ENCODE assay signal across 1 cellular context in the genomic region with DNA sequence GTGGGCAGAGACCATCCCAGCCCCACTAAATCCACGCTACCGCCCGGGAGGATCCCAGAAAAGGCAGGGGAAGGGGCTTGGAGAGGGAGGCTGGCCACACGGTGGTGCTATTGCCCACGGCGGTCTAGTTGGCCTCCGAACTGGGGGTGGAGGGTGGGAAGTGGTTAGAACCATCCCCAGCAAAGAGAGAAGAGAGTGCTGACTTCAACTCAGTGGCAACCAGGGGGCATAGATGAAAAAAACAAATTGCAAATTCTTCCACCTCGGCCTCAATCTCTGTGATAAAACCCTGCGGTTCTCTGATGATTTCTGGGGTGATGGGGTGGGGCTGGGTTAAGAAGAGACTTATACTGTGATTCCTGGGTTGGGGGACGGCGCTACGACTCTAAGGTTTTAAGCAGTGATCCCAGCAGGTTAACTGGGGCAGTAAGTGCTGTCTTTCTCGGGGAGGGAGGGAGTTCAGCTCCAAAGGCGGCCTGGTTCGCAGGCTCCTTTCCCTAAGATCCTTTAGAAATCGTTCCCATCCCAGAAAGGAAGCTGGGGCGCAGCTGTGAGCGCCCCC.
TF ChIP-seq lines count a peak whose summit lies in the region.

No MANE protein-coding gene starts in this region.

TF ChIP-seq in GM12878, 131 proteins besides CTCF, POLR2A, EP300 and RAD21 (continued from another document and continues in another):
- TF ChIP-seq, protein P1, sequence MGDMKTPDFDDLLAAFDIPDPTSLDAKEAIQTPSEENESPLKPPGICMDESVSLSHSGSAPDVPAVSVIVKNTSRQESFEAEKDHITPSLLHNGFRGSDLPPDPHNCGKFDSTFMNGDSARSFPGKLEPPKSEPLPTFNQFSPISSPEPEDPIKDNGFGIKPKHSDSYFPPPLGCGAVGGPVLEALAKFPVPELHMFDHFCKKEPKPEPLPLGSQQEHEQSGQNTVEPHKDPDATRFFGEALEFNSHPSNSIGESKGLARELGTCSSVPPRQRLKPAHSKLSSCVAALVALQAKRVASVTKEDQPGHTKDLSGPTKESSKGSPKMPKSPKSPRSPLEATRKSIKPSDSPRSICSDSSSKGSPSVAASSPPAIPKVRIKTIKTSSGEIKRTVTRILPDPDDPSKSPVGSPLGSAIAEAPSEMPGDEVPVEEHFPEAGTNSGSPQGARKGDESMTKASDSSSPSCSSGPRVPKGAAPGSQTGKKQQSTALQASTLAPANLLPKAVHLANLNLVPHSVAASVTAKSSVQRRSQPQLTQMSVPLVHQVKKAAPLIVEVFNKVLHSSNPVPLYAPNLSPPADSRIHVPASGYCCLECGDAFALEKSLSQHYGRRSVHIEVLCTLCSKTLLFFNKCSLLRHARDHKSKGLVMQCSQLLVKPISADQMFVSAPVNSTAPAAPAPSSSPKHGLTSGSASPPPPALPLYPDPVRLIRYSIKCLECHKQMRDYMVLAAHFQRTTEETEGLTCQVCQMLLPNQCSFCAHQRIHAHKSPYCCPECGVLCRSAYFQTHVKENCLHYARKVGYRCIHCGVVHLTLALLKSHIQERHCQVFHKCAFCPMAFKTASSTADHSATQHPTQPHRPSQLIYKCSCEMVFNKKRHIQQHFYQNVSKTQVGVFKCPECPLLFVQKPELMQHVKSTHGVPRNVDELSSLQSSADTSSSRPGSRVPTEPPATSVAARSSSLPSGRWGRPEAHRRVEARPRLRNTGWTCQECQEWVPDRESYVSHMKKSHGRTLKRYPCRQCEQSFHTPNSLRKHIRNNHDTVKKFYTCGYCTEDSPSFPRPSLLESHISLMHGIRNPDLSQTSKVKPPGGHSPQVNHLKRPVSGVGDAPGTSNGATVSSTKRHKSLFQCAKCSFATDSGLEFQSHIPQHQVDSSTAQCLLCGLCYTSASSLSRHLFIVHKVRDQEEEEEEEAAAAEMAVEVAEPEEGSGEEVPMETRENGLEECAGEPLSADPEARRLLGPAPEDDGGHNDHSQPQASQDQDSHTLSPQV (IDR thresholded peaks at IDR 0.05), result no peak
- TF ChIP-seq CBX5 (IDR thresholded peaks at IDR 0.05; ENCODE audit: low read depth) (no peak), KAT2A (conservative IDR thresholded peaks at IDR 0.05; ENCODE audit: control insufficient read depth, low read depth, low read length) (no peak), SMARCA5 (IDR thresholded peaks at IDR 0.05) (peak; percentile 63; the same call in 1 of the 2 replicates), RCOR1 (conservative IDR thresholded peaks at IDR 0.05; ENCODE audit: low read depth, low read length) (no peak), RFX5 (IDR thresholded peaks at IDR 0.05; ENCODE audit: low read depth, low read length) (no peak), RELA (IDR thresholded peaks at IDR 0.05; ENCODE audit: borderline replicate concordance, partially characterized antibody) (no peak), MTA3 (IDR thresholded peaks at IDR 0.05; ENCODE audit: borderline replicate concordance, low read length) (no peak), NFXL1 (IDR thresholded peaks at IDR 0.05; ENCODE audit: borderline replicate concordance) (no peak), CBFB (IDR thresholded peaks at IDR 0.05; ENCODE audit: low read depth) (no peak), SP1 (IDR thresholded peaks at IDR 0.05; ENCODE audit: low read depth, low read length) (peak; percentile 23), NR2F1 (conservative IDR thresholded peaks at IDR 0.05) (no peak), FOXM1 (IDR thresholded peaks at IDR 0.05; ENCODE audit: low read depth, low read length) (no peak), GATAD2B (conservative IDR thresholded peaks at IDR 0.05; ENCODE audit: low read depth) (0 out of 2 replicates have a peak, but pooled peaks have one; percentile 34), STAT3 (IDR thresholded peaks at IDR 0.05; ENCODE audit: low read depth, low read length) (no peak), MTA2 (IDR thresholded peaks at IDR 0.05; ENCODE audit: low read depth) (peak; percentile 12; the same call in 1 of the 2 replicates), ZSCAN29 (IDR thresholded peaks at IDR 0.05) (no peak), CHD2 (IDR thresholded peaks at IDR 0.05; ENCODE audit: borderline replicate concordance, low read depth, low read length) (no peak), TARDBP (IDR thresholded peaks at IDR 0.05; ENCODE audit: borderline replicate concordance) (0 out of 2 replicates have a peak, but pooled peaks have one; percentile 5), ZNF622 (IDR thresholded peaks at IDR 0.05) (no peak), MYB (IDR thresholded peaks at IDR 0.05; ENCODE audit: borderline replicate concordance, low read depth, low read length) (no peak), EED (IDR thresholded peaks at IDR 0.05; ENCODE audit: low read depth) (peak; percentile 65; the same call in 1 of the 2 replicates), IRF4 (IDR thresholded peaks at IDR 0.05; ENCODE audit: low read depth, low read length) (peak; percentile 73; the same call in 1 of the 2 replicates), ZNF217 (IDR thresholded peaks at IDR 0.05) (no peak; the same call in 1 of the 2 replicates), PAX5 (IDR thresholded peaks at IDR 0.05; ENCODE audit: borderline replicate concordance, low read depth, low read length) (no peak), SMAD5 (IDR thresholded peaks at IDR 0.05; ENCODE audit: low read depth) (no peak), BMI1 (IDR thresholded peaks at IDR 0.05; ENCODE audit: borderline replicate concordance) (no peak), SMC3 (IDR thresholded peaks at IDR 0.05; ENCODE audit: borderline replicate concordance, low read length) (peak; percentile 84), KDM1A (IDR thresholded peaks at IDR 0.05; ENCODE audit: borderline replicate concordance) (no peak), YY1 (IDR thresholded peaks at IDR 0.05; ENCODE audit: low read depth, low read length) (peak; percentile 72), POLR2AphosphoS5 (IDR thresholded peaks at IDR 0.05; ENCODE audit: low read length) (no peak), TCF12 (IDR thresholded peaks at IDR 0.05; ENCODE audit: low read depth, low read length) (0 out of 2 replicates have a peak, but pooled peaks have one; percentile 26), ZNF274 (IDR thresholded peaks at IDR 0.05; ENCODE audit: insufficient read depth, insufficient read length) (no peak), HCFC1 (IDR thresholded peaks at IDR 0.05; ENCODE audit: low read length) (no peak), KLF5 (IDR thresholded peaks at IDR 0.05; ENCODE audit: partially characterized antibody) (no peak), PAX8 (IDR thresholded peaks at IDR 0.05) (no peak)
- TF ChIP-seq, protein P2, sequence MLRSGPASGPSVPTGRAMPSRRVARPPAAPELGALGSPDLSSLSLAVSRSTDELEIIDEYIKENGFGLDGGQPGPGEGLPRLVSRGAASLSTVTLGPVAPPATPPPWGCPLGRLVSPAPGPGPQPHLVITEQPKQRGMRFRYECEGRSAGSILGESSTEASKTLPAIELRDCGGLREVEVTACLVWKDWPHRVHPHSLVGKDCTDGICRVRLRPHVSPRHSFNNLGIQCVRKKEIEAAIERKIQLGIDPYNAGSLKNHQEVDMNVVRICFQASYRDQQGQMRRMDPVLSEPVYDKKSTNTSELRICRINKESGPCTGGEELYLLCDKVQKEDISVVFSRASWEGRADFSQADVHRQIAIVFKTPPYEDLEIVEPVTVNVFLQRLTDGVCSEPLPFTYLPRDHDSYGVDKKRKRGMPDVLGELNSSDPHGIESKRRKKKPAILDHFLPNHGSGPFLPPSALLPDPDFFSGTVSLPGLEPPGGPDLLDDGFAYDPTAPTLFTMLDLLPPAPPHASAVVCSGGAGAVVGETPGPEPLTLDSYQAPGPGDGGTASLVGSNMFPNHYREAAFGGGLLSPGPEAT (IDR thresholded peaks at IDR 0.05; ENCODE audit: low read depth), result 0 out of 2 replicates have a peak, but pooled peaks have one; percentile 10
- TF ChIP-seq, protein P3, sequence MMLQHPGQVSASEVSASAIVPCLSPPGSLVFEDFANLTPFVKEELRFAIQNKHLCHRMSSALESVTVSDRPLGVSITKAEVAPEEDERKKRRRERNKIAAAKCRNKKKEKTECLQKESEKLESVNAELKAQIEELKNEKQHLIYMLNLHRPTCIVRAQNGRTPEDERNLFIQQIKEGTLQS (IDR thresholded peaks at IDR 0.05; ENCODE audit: borderline replicate concordance, extremely low read depth, low read depth, low read length), result no peak
- TF ChIP-seq, protein P4, sequence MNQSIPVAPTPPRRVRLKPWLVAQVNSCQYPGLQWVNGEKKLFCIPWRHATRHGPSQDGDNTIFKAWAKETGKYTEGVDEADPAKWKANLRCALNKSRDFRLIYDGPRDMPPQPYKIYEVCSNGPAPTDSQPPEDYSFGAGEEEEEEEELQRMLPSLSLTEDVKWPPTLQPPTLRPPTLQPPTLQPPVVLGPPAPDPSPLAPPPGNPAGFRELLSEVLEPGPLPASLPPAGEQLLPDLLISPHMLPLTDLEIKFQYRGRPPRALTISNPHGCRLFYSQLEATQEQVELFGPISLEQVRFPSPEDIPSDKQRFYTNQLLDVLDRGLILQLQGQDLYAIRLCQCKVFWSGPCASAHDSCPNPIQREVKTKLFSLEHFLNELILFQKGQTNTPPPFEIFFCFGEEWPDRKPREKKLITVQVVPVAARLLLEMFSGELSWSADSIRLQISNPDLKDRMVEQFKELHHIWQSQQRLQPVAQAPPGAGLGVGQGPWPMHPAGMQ (IDR thresholded peaks at IDR 0.05; ENCODE audit: borderline replicate concordance), result no peak
- TF ChIP-seq, protein P5, sequence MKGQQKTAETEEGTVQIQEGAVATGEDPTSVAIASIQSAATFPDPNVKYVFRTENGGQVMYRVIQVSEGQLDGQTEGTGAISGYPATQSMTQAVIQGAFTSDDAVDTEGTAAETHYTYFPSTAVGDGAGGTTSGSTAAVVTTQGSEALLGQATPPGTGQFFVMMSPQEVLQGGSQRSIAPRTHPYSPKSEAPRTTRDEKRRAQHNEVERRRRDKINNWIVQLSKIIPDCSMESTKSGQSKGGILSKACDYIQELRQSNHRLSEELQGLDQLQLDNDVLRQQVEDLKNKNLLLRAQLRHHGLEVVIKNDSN (IDR thresholded peaks at IDR 0.05; ENCODE audit: borderline replicate concordance, extremely low read length, insufficient read depth, low read depth, low read length), result no peak
- TF ChIP-seq, protein P6, sequence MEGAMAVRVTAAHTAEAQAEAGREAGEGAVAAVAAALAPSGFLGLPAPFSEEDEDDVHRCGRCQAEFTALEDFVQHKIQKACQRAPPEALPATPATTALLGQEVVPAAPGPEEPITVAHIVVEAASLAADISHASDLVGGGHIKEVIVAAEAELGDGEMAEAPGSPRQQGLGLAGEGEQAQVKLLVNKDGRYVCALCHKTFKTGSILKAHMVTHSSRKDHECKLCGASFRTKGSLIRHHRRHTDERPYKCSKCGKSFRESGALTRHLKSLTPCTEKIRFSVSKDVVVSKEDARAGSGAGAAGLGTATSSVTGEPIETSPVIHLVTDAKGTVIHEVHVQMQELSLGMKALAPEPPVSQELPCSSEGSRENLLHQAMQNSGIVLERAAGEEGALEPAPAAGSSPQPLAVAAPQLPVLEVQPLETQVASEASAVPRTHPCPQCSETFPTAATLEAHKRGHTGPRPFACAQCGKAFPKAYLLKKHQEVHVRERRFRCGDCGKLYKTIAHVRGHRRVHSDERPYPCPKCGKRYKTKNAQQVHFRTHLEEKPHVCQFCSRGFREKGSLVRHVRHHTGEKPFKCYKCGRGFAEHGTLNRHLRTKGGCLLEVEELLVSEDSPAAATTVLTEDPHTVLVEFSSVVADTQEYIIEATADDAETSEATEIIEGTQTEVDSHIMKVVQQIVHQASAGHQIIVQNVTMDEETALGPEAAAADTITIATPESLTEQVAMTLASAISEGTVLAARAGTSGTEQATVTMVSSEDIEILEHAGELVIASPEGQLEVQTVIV (IDR thresholded peaks at IDR 0.05; ENCODE audit: borderline replicate concordance, partially characterized antibody), result no peak
- TF ChIP-seq, protein P7, sequence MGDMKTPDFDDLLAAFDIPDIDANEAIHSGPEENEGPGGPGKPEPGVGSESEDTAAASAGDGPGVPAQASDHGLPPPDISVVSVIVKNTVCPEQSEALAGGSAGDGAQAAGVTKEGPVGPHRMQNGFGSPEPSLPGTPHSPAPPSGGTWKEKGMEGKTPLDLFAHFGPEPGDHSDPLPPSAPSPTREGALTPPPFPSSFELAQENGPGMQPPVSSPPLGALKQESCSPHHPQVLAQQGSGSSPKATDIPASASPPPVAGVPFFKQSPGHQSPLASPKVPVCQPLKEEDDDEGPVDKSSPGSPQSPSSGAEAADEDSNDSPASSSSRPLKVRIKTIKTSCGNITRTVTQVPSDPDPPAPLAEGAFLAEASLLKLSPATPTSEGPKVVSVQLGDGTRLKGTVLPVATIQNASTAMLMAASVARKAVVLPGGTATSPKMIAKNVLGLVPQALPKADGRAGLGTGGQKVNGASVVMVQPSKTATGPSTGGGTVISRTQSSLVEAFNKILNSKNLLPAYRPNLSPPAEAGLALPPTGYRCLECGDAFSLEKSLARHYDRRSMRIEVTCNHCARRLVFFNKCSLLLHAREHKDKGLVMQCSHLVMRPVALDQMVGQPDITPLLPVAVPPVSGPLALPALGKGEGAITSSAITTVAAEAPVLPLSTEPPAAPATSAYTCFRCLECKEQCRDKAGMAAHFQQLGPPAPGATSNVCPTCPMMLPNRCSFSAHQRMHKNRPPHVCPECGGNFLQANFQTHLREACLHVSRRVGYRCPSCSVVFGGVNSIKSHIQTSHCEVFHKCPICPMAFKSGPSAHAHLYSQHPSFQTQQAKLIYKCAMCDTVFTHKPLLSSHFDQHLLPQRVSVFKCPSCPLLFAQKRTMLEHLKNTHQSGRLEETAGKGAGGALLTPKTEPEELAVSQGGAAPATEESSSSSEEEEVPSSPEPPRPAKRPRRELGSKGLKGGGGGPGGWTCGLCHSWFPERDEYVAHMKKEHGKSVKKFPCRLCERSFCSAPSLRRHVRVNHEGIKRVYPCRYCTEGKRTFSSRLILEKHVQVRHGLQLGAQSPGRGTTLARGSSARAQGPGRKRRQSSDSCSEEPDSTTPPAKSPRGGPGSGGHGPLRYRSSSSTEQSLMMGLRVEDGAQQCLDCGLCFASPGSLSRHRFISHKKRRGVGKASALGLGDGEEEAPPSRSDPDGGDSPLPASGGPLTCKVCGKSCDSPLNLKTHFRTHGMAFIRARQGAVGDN (IDR thresholded peaks at IDR 0.05), result no peak
- TF ChIP-seq, protein P8, sequence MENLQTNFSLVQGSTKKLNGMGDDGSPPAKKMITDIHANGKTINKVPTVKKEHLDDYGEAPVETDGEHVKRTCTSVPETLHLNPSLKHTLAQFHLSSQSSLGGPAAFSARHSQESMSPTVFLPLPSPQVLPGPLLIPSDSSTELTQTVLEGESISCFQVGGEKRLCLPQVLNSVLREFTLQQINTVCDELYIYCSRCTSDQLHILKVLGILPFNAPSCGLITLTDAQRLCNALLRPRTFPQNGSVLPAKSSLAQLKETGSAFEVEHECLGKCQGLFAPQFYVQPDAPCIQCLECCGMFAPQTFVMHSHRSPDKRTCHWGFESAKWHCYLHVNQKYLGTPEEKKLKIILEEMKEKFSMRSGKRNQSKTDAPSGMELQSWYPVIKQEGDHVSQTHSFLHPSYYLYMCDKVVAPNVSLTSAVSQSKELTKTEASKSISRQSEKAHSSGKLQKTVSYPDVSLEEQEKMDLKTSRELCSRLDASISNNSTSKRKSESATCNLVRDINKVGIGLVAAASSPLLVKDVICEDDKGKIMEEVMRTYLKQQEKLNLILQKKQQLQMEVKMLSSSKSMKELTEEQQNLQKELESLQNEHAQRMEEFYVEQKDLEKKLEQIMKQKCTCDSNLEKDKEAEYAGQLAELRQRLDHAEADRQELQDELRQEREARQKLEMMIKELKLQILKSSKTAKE (IDR thresholded peaks at IDR 0.05; ENCODE audit: low read depth, poor library complexity, severe bottlenecking), result no peak
- TF ChIP-seq, protein P9, sequence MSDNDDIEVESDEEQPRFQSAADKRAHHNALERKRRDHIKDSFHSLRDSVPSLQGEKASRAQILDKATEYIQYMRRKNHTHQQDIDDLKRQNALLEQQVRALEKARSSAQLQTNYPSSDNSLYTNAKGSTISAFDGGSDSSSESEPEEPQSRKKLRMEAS (IDR thresholded peaks at IDR 0.05; ENCODE audit: low read depth, low read length), result no peak; the same call in 1 of the 2 replicates
